In the genomic region with DNA sequence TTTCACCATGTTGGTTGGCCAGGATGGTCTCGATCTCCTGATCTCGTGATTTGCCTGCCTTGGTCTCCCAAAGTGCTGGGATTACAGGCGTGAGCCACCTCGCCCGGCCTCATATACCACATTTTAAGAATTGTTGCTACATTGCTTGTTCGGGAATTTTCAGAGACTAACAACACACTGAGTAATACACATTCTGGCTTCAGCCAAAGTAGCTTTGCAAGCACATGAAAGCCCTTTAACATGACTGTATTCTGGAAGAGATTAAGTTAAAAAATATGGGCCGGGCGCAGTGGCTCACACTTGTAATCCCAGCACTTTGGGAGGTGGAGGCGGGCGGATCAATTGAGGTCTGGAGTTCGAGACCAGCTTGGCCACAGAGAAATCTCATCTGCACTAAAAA, we compare ENCODE assay signal across 22 cellular contexts. TPM values are rescaled to one million over a fixed set of nuclear protein-coding genes. Genes with fewer than 3 reads are reported as not detected.
DNase-seq lines count a peak whose midpoint lies in the region; ATAC-seq and TF ChIP-seq lines count a peak whose summit lies in the region.
"Had no signal": no experiment of that assay in that cellular context is flagged by ENCODE, and none has a peak within 500 bp of the region (broad histone marks: within the 10 kb centered on the region; RNA-seq: fewer than 3 reads in every experiment).

No MANE protein-coding gene starts in this region.

- POLR2A ChIA-PET in CD4-positive, alpha-beta T cell (lab: Charles Lee): interaction anchor here (1.1 to 3.5 kb wide), 9 partner anchors 10 to 273 kb away, joined by 3 to 44 read pairs (median 5); a partner anchor contains a TSS
- POLR2A ChIA-PET in naive thymus-derived CD4-positive, alpha-beta T cell (lab: Charles Lee): interaction anchor here (0.7 to 4.5 kb wide), 10 partner anchors 12 to 203 kb away, joined by 3 to 77 read pairs (median 7); a partner anchor contains a TSS

- H3K27ac ChIP-seq in CD4-positive, alpha-beta T cell (ENCODE audit: low read depth, low read length): no peak overlapping the region
- peak overlapping the region; percentile 79 for H3K27ac ChIP-seq in OCI-LY1 (ENCODE audit: low read depth, low read length, poor library complexity, severe bottlenecking)
- no peak overlapping the region for H3K27ac ChIP-seq in naive thymus-derived CD4-positive, alpha-beta T cell (ENCODE audit: low read depth, low read length)
- no peak overlapping the region for H3K27ac ChIP-seq in heart left ventricle
- H3K27ac ChIP-seq in ascending aorta: no peak overlapping the region
- H3K27ac ChIP-seq: sigmoid colon, transverse colon, WERI-Rb-1 had no signal

- no peaks in the 10 kb centered on the region for H3K9me2 ChIP-seq in OCI-LY1 (ENCODE audit: low read depth, low read length)

- CTCF ChIA-PET in CD4-positive, alpha-beta T cell (lab: Charles Lee): interaction anchor here (0.8 to 5.6 kb wide), 14 partner anchors 10 to 224 kb away, joined by 3 to 44 read pairs (median 4); a partner anchor contains a TSS
- CTCF ChIA-PET in naive thymus-derived CD4-positive, alpha-beta T cell (lab: Charles Lee): interaction anchor here (0.6 to 8.1 kb wide), 26 partner anchors 9 to 386 kb away, joined by 3 to 248 read pairs (median 7); a partner anchor contains a TSS

- no peaks in the 10 kb centered on the region for H3K79me2 ChIP-seq in OCI-LY1 (ENCODE audit: insufficient read depth, low read length)

- H3F3A ChIP-seq in OCI-LY1 (ENCODE audit: insufficient read depth, low read length): no peaks in the 10 kb centered on the region

- no peak overlapping the region for H3K9ac ChIP-seq in OCI-LY1 (ENCODE audit: low read length)

- H3K36me3 ChIP-seq in OCI-LY1 (ENCODE audit: insufficient read depth, low read length) (no peaks in the 10 kb centered on the region), heart left ventricle (no peaks in the 10 kb centered on the region), ascending aorta (no peaks in the 10 kb centered on the region)
- peaks cover 0 to 12% (median 0%) of the 10 kb centered on the region in 3 experiments for H3K36me3 ChIP-seq in naive thymus-derived CD4-positive, alpha-beta T cell (ENCODE audit: control insufficient read depth in 2 of 3, insufficient read depth in 3 of 3, low read length in 3 of 3)
- H3K36me3 ChIP-seq: sigmoid colon, transverse colon, WERI-Rb-1 had no signal

- H3K27me3 ChIP-seq in CD4-positive, alpha-beta T cell (ENCODE audit: control insufficient read depth, insufficient read depth, low read length): no peaks in the 10 kb centered on the region
- H3K27me3 ChIP-seq in OCI-LY1 (ENCODE audit: insufficient read depth, low read length) (no peaks in the 10 kb centered on the region), heart left ventricle (peaks cover 0 to 14% (median 0%) of the 10 kb centered on the region in 9 donors), ascending aorta (no peaks in the 10 kb centered on the region)
- no peaks in the 10 kb centered on the region for H3K27me3 ChIP-seq in naive thymus-derived CD4-positive, alpha-beta T cell (ENCODE audit: control insufficient read depth in 2 of 2, insufficient read depth in 2 of 2, low read length in 2 of 2)
- H3K27me3 ChIP-seq: foreskin keratinocyte, transverse colon had no signal

- 95 to 97% (median 95%) methylated on average over 11 of the region's 11 CpGs for WGBS in heart left ventricle, 4 donors

- TF ChIP-seq CTCF in CD4-positive, alpha-beta T cell (IDR thresholded peaks at IDR 0.05): no peak
- TF ChIP-seq CTCF in OCI-LY1 (IDR thresholded peaks at IDR 0.05; ENCODE audit: low read length): no peak
- no peak for TF ChIP-seq CTCF in heart left ventricle (IDR thresholded peaks at IDR 0.05)
- TF ChIP-seq CTCF in ascending aorta (IDR thresholded peaks at IDR 0.05): no peak

- no peaks in the 10 kb centered on the region for H4K20me1 ChIP-seq in OCI-LY1 (ENCODE audit: insufficient read depth, low read length)

- intact Hi-C loops in CD4-positive, alpha-beta T cell (cut with DNase I, micrococcal nuclease): loop anchor here in 1 of 2 experiments (2.0 to 5.0 kb wide), 4 partner anchors 14 to 271 kb away; a partner anchor contains a TSS
- intact Hi-C loops in naive thymus-derived CD4-positive, alpha-beta T cell (cut with micrococcal nuclease): loop anchor here (2.0 to 5.0 kb wide), 2 partner anchors 14 to 41 kb away; a partner anchor contains a TSS
- intact Hi-C loops in heart left ventricle (cut with DNase I): loop anchor here in 9 of 10 donors (1.0 to 5.0 kb wide), 8 partner anchors 52 to 271 kb away; no protein-coding TSS in a partner anchor
- intact Hi-C loops in ascending aorta (cut with DNase I): no loop called here

- no peaks in the 10 kb centered on the region for H3K9me3 Mint-ChIP-seq in CD4-positive, alpha-beta T cell
- no peaks in the 10 kb centered on the region for H3K9me3 Mint-ChIP-seq in naive thymus-derived CD4-positive, alpha-beta T cell
- H3K9me3 Mint-ChIP-seq: activated CD4-positive, alpha-beta T cell treated with anti-CD3 and anti-CD28 coated beads, Interleukin-2, amount 10 ng/mL, durations not matched to agents 24 days and 14 days; activated naive CD4-positive, alpha-beta T cell treated with anti-CD3 and anti-CD28 coated beads for 36 hours; activated T-helper 1 cell treated with anti-CD3 and anti-CD28 coated beads, Interleukin-12 subunit alpha, Interleukin-12 subunit beta, Interleukin-2, Interleukin-4 antibody, amounts not matched to agents 30 ng/mL and 10 ng/mL and 1 ng/mL, durations not matched to agents 14 hours and 24 hours and 36 hours; HFFc6; natural killer cell had no signal

- H3K9me3 ChIP-seq in CD4-positive, alpha-beta T cell (ENCODE audit: control insufficient read depth, low read length): no peaks in the 10 kb centered on the region
- H3K9me3 ChIP-seq in OCI-LY1 (ENCODE audit: low read length): no peaks in the 10 kb centered on the region
- no peaks in the 10 kb centered on the region for H3K9me3 ChIP-seq in naive thymus-derived CD4-positive, alpha-beta T cell (ENCODE audit: control insufficient read depth in 2 of 3, low read length in 3 of 3)
- no peaks in the 10 kb centered on the region for H3K9me3 ChIP-seq in heart left ventricle
- H3K9me3 ChIP-seq in ascending aorta: no peaks in the 10 kb centered on the region
- H3K9me3 ChIP-seq: sigmoid colon, transverse colon had no signal

- no peak for DNase-seq in CD4-positive, alpha-beta T cell
- DNase-seq in amniotic epithelial cell (ENCODE audit: low read depth) (peak; percentile 20), heart left ventricle (no peak), ascending aorta (ENCODE audit: low spot score in 2 of 2) (no peak)
- no peak for DNase-seq in naive thymus-derived CD4-positive, alpha-beta T cell
- DNase-seq: GOT3, natural killer cell, sigmoid colon had no signal

- H3K4me1 ChIP-seq in OCI-LY1 (ENCODE audit: insufficient read depth, low read length, severe bottlenecking) (peaks cover 44% of the 10 kb centered on the region), heart left ventricle (peaks cover 0 to 18% (median 0%) of the 10 kb centered on the region in 12 donors), ascending aorta (no peaks in the 10 kb centered on the region)
- H3K4me1 ChIP-seq in naive thymus-derived CD4-positive, alpha-beta T cell (ENCODE audit: control insufficient read depth in 2 of 2, insufficient read depth in 2 of 2, low read length in 2 of 2): peaks cover 21 to 50% of the 10 kb centered on the region in 2 donors
- H3K4me1 ChIP-seq: sigmoid colon, transverse colon had no signal

- H3K4me3 Mint-ChIP-seq in CD4-positive, alpha-beta T cell: no peak overlapping the region
- peak overlapping the region in 2 of 10 donors; percentile 2 to 46 for H3K4me3 Mint-ChIP-seq in naive thymus-derived CD4-positive, alpha-beta T cell
- H3K4me3 Mint-ChIP-seq: activated CD4-positive, alpha-beta T cell treated with anti-CD3 and anti-CD28 coated beads, Interleukin-2, amount 10 ng/mL, durations not matched to agents 24 days and 14 days; activated naive CD4-positive, alpha-beta T cell treated with anti-CD3 and anti-CD28 coated beads for 36 hours; activated T-helper 1 cell treated with anti-CD3 and anti-CD28 coated beads, Interleukin-12 subunit alpha, Interleukin-12 subunit beta, Interleukin-2, Interleukin-4 antibody, amounts not matched to agents 30 ng/mL and 10 ng/mL and 1 ng/mL, durations not matched to agents 14 hours and 24 hours and 36 hours; HFFc6; natural killer cell had no signal

- H3K36me3 Mint-ChIP-seq in CD4-positive, alpha-beta T cell (ENCODE audit: low read depth): peaks cover 8% of the 10 kb centered on the region
- peaks cover 0 to 5% (median 3%) of the 10 kb centered on the region in 5 donors for H3K36me3 Mint-ChIP-seq in naive thymus-derived CD4-positive, alpha-beta T cell
- H3K36me3 Mint-ChIP-seq: natural killer cell had no signal

- peak overlapping the region; percentile 87 for H3K27ac Mint-ChIP-seq in CD4-positive, alpha-beta T cell
- peak overlapping the region in 7 of 9 donors; percentile 49 to 93 (median 76) for H3K27ac Mint-ChIP-seq in naive thymus-derived CD4-positive, alpha-beta T cell
- H3K27ac Mint-ChIP-seq: activated CD4-positive, alpha-beta T cell treated with anti-CD3 and anti-CD28 coated beads, Interleukin-2, amount 10 ng/mL, durations not matched to agents 24 days and 14 days had no signal

- H3K4me3 ChIP-seq in OCI-LY1 (ENCODE audit: low read depth, low read length, poor library complexity, severe bottlenecking) (no peak overlapping the region), heart left ventricle (no peak overlapping the region), ascending aorta (no peak overlapping the region)
- no peak overlapping the region for H3K4me3 ChIP-seq in naive thymus-derived CD4-positive, alpha-beta T cell (ENCODE audit: low read length)
- H3K4me3 ChIP-seq: sigmoid colon, transverse colon had no signal

- TF ChIP-seq POLR2A in heart left ventricle (IDR thresholded peaks at IDR 0.05): no peak

- no peaks in the 10 kb centered on the region for H3K27me3 Mint-ChIP-seq in CD4-positive, alpha-beta T cell
- H3K27me3 Mint-ChIP-seq in naive thymus-derived CD4-positive, alpha-beta T cell: peaks cover 0 to 6% (median 0%) of the 10 kb centered on the region in 5 donors

- peaks cover 33% of the 10 kb centered on the region for H3K4me1 Mint-ChIP-seq in CD4-positive, alpha-beta T cell (ENCODE audit: low read depth)
- H3K4me1 Mint-ChIP-seq in naive thymus-derived CD4-positive, alpha-beta T cell: peaks cover 25 to 44% (median 32%) of the 10 kb centered on the region in 7 donors

- H3K4me2 ChIP-seq in OCI-LY1 (ENCODE audit: low read length): no peak overlapping the region

- ATAC-seq in CD4-positive, alpha-beta T cell (ENCODE audit: poor library complexity): no peak
- no peak for ATAC-seq in naive thymus-derived CD4-positive, alpha-beta T cell
- no peak for ATAC-seq in heart left ventricle
- ATAC-seq in GM21381 (IDR thresholded peaks at IDR 0.05; ENCODE audit: unreplicated experiment): no peak
- ATAC-seq in HG02840 (IDR thresholded peaks at IDR 0.05; ENCODE audit: low FRiP score, unreplicated experiment): no peak
- ATAC-seq: natural killer cell had no signal

- H2AFZ ChIP-seq in OCI-LY1 (ENCODE audit: low read length): no peak overlapping the region

RNA-seq across cellular contexts. Expression of a gene that starts 15.0 kb away (rescaled TPM):
- 1 to 10 TPM in 1 of 2 experiments, under 1 TPM in 1; 0.70 to 1.3 TPM for total RNA-seq in CD4-positive, alpha-beta T cell
- 1 to 10 TPM in 4 of 5 experiments, under 1 TPM in 1; 0.39 to 4.6 (median 4.2) TPM for total RNA-seq in naive thymus-derived CD4-positive, alpha-beta T cell
- polyA plus RNA-seq in naive thymus-derived CD4-positive, alpha-beta T cell: 10 to 100 TPM in 1 of 2 donors, 1 to 10 TPM in 1; 7.5 to 14.6 TPM
- total RNA-seq in heart left ventricle (1 to 10 TPM in 2 of 9 donors, under 1 TPM in 1, not detected in 6; 0.23 to 2.2 (median 1.8) TPM), ascending aorta (not detected)
- under 1 TPM in 1 of 2 donors, not detected in 1; 0.08 TPM for polyA plus RNA-seq in heart left ventricle
- total RNA-seq: foreskin keratinocyte, HFFc6, HT-29, kidney epithelial cell, pulmonary artery endothelial cell had no signal
- polyA plus RNA-seq: AG04450, foreskin keratinocyte had no signal

RNA-seq across cellular contexts. Expression of a gene that starts 29.3 kb away (rescaled TPM):
- total RNA-seq in CD4-positive, alpha-beta T cell: 1 to 10 TPM; 4.6 to 4.7 TPM
- 1 to 10 TPM; 2.1 to 5.0 (median 4.1) TPM for total RNA-seq in naive thymus-derived CD4-positive, alpha-beta T cell
- 1 to 10 TPM; 3.5 to 4.8 TPM for polyA plus RNA-seq in naive thymus-derived CD4-positive, alpha-beta T cell
- total RNA-seq in heart left ventricle (1 to 10 TPM in 5 of 9 donors, under 1 TPM in 4; 0.50 to 2.3 (median 1.1) TPM), ascending aorta (1.3 TPM)
- under 1 TPM; 0.54 to 0.61 TPM for polyA plus RNA-seq in heart left ventricle
